9 cellular contexts compared by ENCODE assay signal in the genomic region with DNA sequence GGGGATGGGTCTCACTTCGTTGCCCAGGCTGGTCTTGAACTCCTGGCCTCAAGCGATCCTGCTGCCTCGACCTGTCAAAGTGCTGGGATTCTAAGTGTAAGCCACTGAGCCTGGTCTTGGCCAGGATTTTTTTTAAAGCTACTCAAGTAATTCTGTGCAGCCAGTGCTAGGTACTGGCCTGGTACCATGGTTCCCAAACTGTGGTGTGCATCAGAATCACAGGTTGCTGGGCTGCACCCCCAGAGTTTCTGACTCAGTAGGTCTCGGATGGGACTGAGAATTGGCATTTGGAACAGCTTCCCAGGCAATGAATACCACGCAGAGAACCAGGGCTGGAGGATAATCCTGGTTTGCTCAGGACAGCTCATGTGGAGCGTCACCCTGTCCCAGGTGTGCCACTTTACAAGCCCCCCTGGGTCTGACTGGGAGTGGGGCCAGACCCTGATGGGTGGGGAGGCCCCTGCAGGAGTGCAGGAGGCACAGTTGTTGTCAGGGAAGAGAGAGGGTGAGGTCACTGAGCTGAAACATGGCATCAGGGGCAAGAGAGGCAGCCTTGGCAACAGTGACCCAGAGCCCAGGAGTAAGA. TPM values are rescaled to one million over a fixed set of nuclear protein-coding genes. Genes with fewer than 3 reads are reported as not detected.
DNase-seq lines count a peak whose midpoint lies in the region; ATAC-seq and TF ChIP-seq lines count a peak whose summit lies in the region.
"Had no signal": no experiment of that assay in that cellular context is flagged by ENCODE, and none has a peak within 500 bp of the region (broad histone marks: within the 10 kb centered on the region; RNA-seq: fewer than 3 reads in every experiment).

No MANE protein-coding gene starts in this region.

- no peaks in the 10 kb centered on the region for H3K27me3 Mint-ChIP-seq in Calu3 (ENCODE audit: unreplicated experiment)
- peaks cover 62% of the 10 kb centered on the region for H3K27me3 Mint-ChIP-seq in progenitor cell of endocrine pancreas

- no peak for TF ChIP-seq CTCF in Calu3 (IDR thresholded peaks at IDR 0.05; ENCODE audit: unreplicated experiment)
- no peak for TF ChIP-seq CTCF in progenitor cell of endocrine pancreas (IDR thresholded peaks at IDR 0.05; ENCODE audit: unreplicated experiment)

- no peaks in the 10 kb centered on the region for H3K36me3 ChIP-seq in duodenal mucosa (ENCODE audit: control insufficient read depth in 1 of 2, insufficient read depth in 2 of 2, low read length in 2 of 2)

- H3K27ac ChIP-seq in duodenal mucosa (ENCODE audit: low read depth, low read length): peak overlapping the region; percentile 55
- H3K27ac ChIP-seq: foreskin keratinocyte had no signal

- BruUV-seq in Calu3 (replicated peaks; lab: Mats Ljungman, UMichigan): no TSS peak

- intact Hi-C loops in Calu3 (cut with micrococcal nuclease; ENCODE audit: unreplicated experiment): no loop called here

- peak overlapping the region; percentile 63 to 71 for H3K4me3 ChIP-seq in duodenal mucosa (ENCODE audit: low read depth in 1 of 2, low read length in 2 of 2)

- H3K36me3 Mint-ChIP-seq in Calu3 (ENCODE audit: insufficient read depth, unreplicated experiment) (peaks cover 33% of the 10 kb centered on the region), progenitor cell of endocrine pancreas (ENCODE audit: insufficient read depth) (peaks cover 10% of the 10 kb centered on the region)

- no peaks in the 10 kb centered on the region for H3K9me3 Mint-ChIP-seq in Calu3 (ENCODE audit: low read depth, unreplicated experiment)
- H3K9me3 Mint-ChIP-seq in progenitor cell of endocrine pancreas (ENCODE audit: low read depth): no peaks in the 10 kb centered on the region

- peak overlapping the region; percentile 73 for H3K4me3 Mint-ChIP-seq in Calu3 (ENCODE audit: low read depth, unreplicated experiment)
- H3K4me3 Mint-ChIP-seq in progenitor cell of endocrine pancreas (ENCODE audit: low read depth): peak overlapping the region; percentile 65

- H3K9me3 ChIP-seq in duodenal mucosa (ENCODE audit: control insufficient read depth in 1 of 2, low read length in 2 of 2): no peaks in the 10 kb centered on the region

- H3K4me1 Mint-ChIP-seq in Calu3 (ENCODE audit: low read depth, unreplicated experiment) (no peaks in the 10 kb centered on the region), progenitor cell of endocrine pancreas (ENCODE audit: low read depth) (peaks cover 12% of the 10 kb centered on the region)

- peak overlapping the region in 1 of 2 donors; percentile 58 for H3K9ac ChIP-seq in duodenal mucosa (ENCODE audit: low read depth in 1 of 2, low read length in 2 of 2)

- DNase-seq in Calu3: no peak
- DNase-seq in NCI-H2171 treated with DMSO at 0.1 percent for 48 hours (lab: John Stamatoyannopoulos, UW): peak; percentile 58
- no peak for DNase-seq in progenitor cell of endocrine pancreas (ENCODE audit: low spot score, unreplicated experiment)
- DNase-seq in MV-4-11 (lab: John Stamatoyannopoulos, UW): no peak
- DNase-seq in erythroblast (lab: John Stamatoyannopoulos, UW): no peak
- no peak for DNase-seq in NCI-H2107 treated with DMSO at 0.1 percent for 48 hours (lab: John Stamatoyannopoulos, UW; ENCODE audit: unreplicated experiment)
- DNase-seq: foreskin keratinocyte had no signal

- peaks cover 20 to 26% of the 10 kb centered on the region in 2 donors for H3K4me1 ChIP-seq in duodenal mucosa (ENCODE audit: control insufficient read depth in 1 of 2, insufficient read depth in 2 of 2, low read length in 2 of 2)

- TF ChIP-seq POLR2A in erythroblast (IDR thresholded peaks at IDR 0.05; ENCODE audit: low read length): no peak

- ATAC-seq in HG02885 (IDR thresholded peaks at IDR 0.05; ENCODE audit: poor library complexity, unreplicated experiment): no peak

- H3K27ac Mint-ChIP-seq in Calu3 (ENCODE audit: unreplicated experiment) (peak overlapping the region; percentile 71), progenitor cell of endocrine pancreas (no peak overlapping the region)

- CTCF ChIA-PET in Calu3 (lab: Charles Lee): interaction anchor here (0.6 to 3.1 kb wide), 9 partner anchors 14 to 252 kb away, joined by 3 to 17 read pairs (median 4); partner anchors contain the start of gene VEZF1

- no peaks in the 10 kb centered on the region for H3K27me3 ChIP-seq in duodenal mucosa (ENCODE audit: control insufficient read depth in 1 of 2, insufficient read depth in 2 of 2, low read length in 2 of 2)
- H3K27me3 ChIP-seq: foreskin keratinocyte had no signal

RNA-seq across cellular contexts. Expression of gene MRPS23, which starts 10.7 kb away (rescaled TPM):
- total RNA-seq in Calu3 (2022) (38.1 and 49.0 TPM in 2 replicates), progenitor cell of endocrine pancreas (34.6 and 38.9 TPM in 2 replicates)
